ENCODE assay signal across 8 cellular contexts in genomic region chr12:124884587-124885438, GRCh38. TPM values are rescaled to one million over a fixed set of nuclear protein-coding genes. Genes with fewer than 3 reads are reported as not detected.
DNase-seq lines count a peak whose midpoint lies in the region; ATAC-seq and TF ChIP-seq lines count a peak whose summit lies in the region.

No MANE protein-coding gene starts in this region.

- no peak for TF ChIP-seq CTCF in psoas muscle (IDR thresholded peaks at IDR 0.05)

- H3K36me3 ChIP-seq in HUES6 (ENCODE audit: control insufficient read depth, insufficient read depth, low read length) (no peaks in the 10 kb centered on the region), iPS-20b (ENCODE audit: insufficient read depth, low read depth, low read length) (no peaks in the 10 kb centered on the region), psoas muscle (ENCODE audit: insufficient read depth in 1 of 2, low read depth in 1 of 2) (no peaks in the 10 kb centered on the region)

- intact Hi-C loops in psoas muscle (cut with DNase I) = no loop called here

- ATAC-seq in GM18499 (IDR thresholded peaks at IDR 0.05; ENCODE audit: insufficient read depth, unreplicated experiment) = peak; percentile 73
- ATAC-seq in GM21529 (IDR thresholded peaks at IDR 0.05; ENCODE audit: unreplicated experiment) = peak; percentile 94
- no peak for ATAC-seq in psoas muscle
- no peak for ATAC-seq in HG02970 (IDR thresholded peaks at IDR 0.05; ENCODE audit: low FRiP score, unreplicated experiment)

- H3K27me3 ChIP-seq in HUES6 (ENCODE audit: control insufficient read depth, insufficient read depth, low read length) (no peaks in the 10 kb centered on the region), iPS-20b (ENCODE audit: insufficient read depth, low read length) (no peaks in the 10 kb centered on the region), psoas muscle (ENCODE audit: insufficient read depth in 3 of 3, low read length in 2 of 3) (no peaks in the 10 kb centered on the region)

- H3K4me3 ChIP-seq in HUES6 (ENCODE audit: low read depth, low read length) (peak overlapping the region; percentile 22; the same call in 1 of the 2 replicates), iPS-20b (ENCODE audit: low read length) (no peak overlapping the region), psoas muscle (no peak overlapping the region)

- no peak overlapping the region for H3K9ac ChIP-seq in HUES6 (ENCODE audit: low read length)
- peak overlapping the region; percentile 30; the same call in 1 of the 2 replicates for H3K9ac ChIP-seq in iPS-20b (ENCODE audit: low read depth, low read length)

- no peak for DNase-seq in psoas muscle
- DNase-seq in DMS114 treated with DMSO at 0.1 percent for 48 hours (lab: John Stamatoyannopoulos, UW; ENCODE audit: unreplicated experiment) = no peak
- no peak for DNase-seq in activated naive CD4-positive, alpha-beta T cell treated with anti-CD3 and anti-CD28 coated beads, Interleukin-2, amount 50 U/mL, for 16 hours

- 70 to 73% (median 72%) methylated on average over 15 of the region's 15 CpGs for WGBS in psoas muscle, 3 donors

- H3K9me3 ChIP-seq in HUES6 (ENCODE audit: control insufficient read depth, insufficient read depth, low read depth, low read length) = no peaks in the 10 kb centered on the region
- no peaks in the 10 kb centered on the region for H3K9me3 ChIP-seq in iPS-20b (ENCODE audit: insufficient read depth, low read depth, low read length)
- no peaks in the 10 kb centered on the region for H3K9me3 ChIP-seq in psoas muscle

- H3K4me1 ChIP-seq in HUES6 (ENCODE audit: control insufficient read depth, insufficient read depth, low read length) = peaks cover 18% of the 10 kb centered on the region
- peaks cover 17% of the 10 kb centered on the region; the same call in 1 of the 2 replicates for H3K4me1 ChIP-seq in iPS-20b (ENCODE audit: insufficient read depth, low read length)
- no peaks in the 10 kb centered on the region for H3K4me1 ChIP-seq in psoas muscle

- no peak overlapping the region for H3K27ac ChIP-seq in HUES6 (ENCODE audit: low read depth, low read length)
- H3K27ac ChIP-seq in iPS-20b (ENCODE audit: low read length) = no peak overlapping the region
- no peak overlapping the region for H3K27ac ChIP-seq in psoas muscle

RNA-seq across cellular contexts. Expression of gene SCARB1, which starts 21.1 kb away (rescaled TPM):
- 10 to 100 TPM in 2 of 4 donors, 1 to 10 TPM in 2; 9.1 to 19.6 (median 12.6) TPM for total RNA-seq in psoas muscle
- 1 to 10 TPM; 5.7 to 8.6 (median 7.9) TPM for polyA plus RNA-seq in psoas muscle

RNA-seq across cellular contexts. Expression of gene UBC, which starts 29.6 kb away (rescaled TPM):
- total RNA-seq in psoas muscle = over 10,000 TPM in 1 of 4 donors, 1,000 to 10,000 TPM in 3; 2,036 to 18,039 (median 3,061) TPM
- 1,000 to 10,000 TPM; 2,132 to 9,997 (median 2,719) TPM for polyA plus RNA-seq in psoas muscle

Comparison
In these comparisons a context has a peak if more than half of its experiments do, and no peak if none do; other contexts are left out.
1. ATAC-seq: peak in GM18499 (single experiment) and GM21529 (single experiment); none in psoas muscle (0 of 4) and HG02970 (single experiment).